8 cellular contexts compared by ENCODE assay signal in the genomic region with DNA sequence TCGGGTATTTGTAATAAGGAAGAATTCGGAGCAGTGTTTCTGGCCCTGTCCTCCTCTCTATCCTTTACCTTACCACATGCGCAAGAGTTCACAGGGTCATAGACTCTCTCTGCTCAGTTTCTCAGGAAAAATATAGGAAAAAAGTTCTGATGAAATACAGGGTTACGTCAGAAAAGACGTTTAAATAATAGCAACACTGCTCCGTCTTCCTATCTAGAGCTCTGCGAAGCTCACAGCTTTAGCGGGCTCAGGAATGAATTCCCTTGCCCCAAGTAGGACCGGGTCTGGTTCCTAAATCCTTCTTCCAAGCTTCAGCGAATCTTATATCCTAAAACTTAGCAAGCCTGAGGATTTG. TPM values are rescaled to one million over a fixed set of nuclear protein-coding genes. Genes with fewer than 3 reads are reported as not detected.
A peak's percentile ranks its signal among the peaks of the same experiment; 100 is the strongest.
DNase-seq lines count a peak whose midpoint lies in the region; ATAC-seq, FAIRE-seq and TF ChIP-seq lines count a peak whose summit lies in the region.

No MANE protein-coding gene starts in this region.

- no peak for ATAC-seq in HG03565 (IDR thresholded peaks at IDR 0.05; ENCODE audit: unreplicated experiment)
- no peak for ATAC-seq in HG03378 (IDR thresholded peaks at IDR 0.05; ENCODE audit: unreplicated experiment)
- ATAC-seq in esophagus mucosa = no peak

- H3K36me3 ChIP-seq in SJSA1 (peaks cover 42% of the 10 kb centered on the region), fibroblast of lung (ENCODE audit: control insufficient read depth, insufficient read depth, low read length) (no peaks in the 10 kb centered on the region)

- no peak for FAIRE-seq in GM12892 (lab: Jason Lieb, UNC)

- peak overlapping the region; percentile 90 for H2AFZ ChIP-seq in fibroblast of lung (ENCODE audit: low read length)

- H3K4me3 ChIP-seq in GM12875 (ENCODE audit: low read depth, low read length) (peak overlapping the region; percentile 86), SJSA1 (peak overlapping the region; percentile 70), fibroblast of lung (replicated peaks in 1 of 4; ENCODE audit: control extremely low read depth in 1 of 4, insufficient read depth in 1 of 4, low read depth in 3 of 4, low read length in 4 of 4) (peak overlapping the region; percentile 84 to 100 (median 98)), retinal pigment epithelial cell (ENCODE audit: low read length) (peak overlapping the region; percentile 97)

- no peak for TF ChIP-seq POLR2A in GM12892 (IDR thresholded peaks at IDR 0.05; ENCODE audit: low read depth, low read length)

- peak overlapping the region; percentile 87 for H3K4me2 ChIP-seq in fibroblast of lung (ENCODE audit: extremely low read depth, insufficient read depth, low read length)

- H3K79me2 ChIP-seq in fibroblast of lung (ENCODE audit: control insufficient read depth, insufficient read depth, low read length) = peaks cover 20% of the 10 kb centered on the region

- peaks cover 7% of the 10 kb centered on the region for H3K4me1 ChIP-seq in SJSA1 (replicated peaks)
- H3K4me1 ChIP-seq in fibroblast of lung (ENCODE audit: control insufficient read depth, extremely low read depth, insufficient read depth, low read length) = peaks cover 3% of the 10 kb centered on the region

- DNase-seq in SJSA1 (ENCODE audit: low read depth in 1 of 2, low spot score in 2 of 2) (no peak), fibroblast of lung (ENCODE audit: low read depth in 2 of 2) (peak in 1 of 2 donors; percentile 2), retinal pigment epithelial cell (ENCODE audit: low read depth) (no peak), GM12892 (ENCODE audit: insufficient read length) (no peak)

- H3K9ac ChIP-seq in fibroblast of lung (ENCODE audit: insufficient read depth, low read length) = peak overlapping the region; percentile 91

- no peak for TF ChIP-seq CTCF in GM12875 (IDR thresholded peaks at IDR 0.05; ENCODE audit: borderline replicate concordance, insufficient read depth, low read depth, low read length)
- no peak for TF ChIP-seq CTCF in fibroblast of lung (conservative IDR thresholded peaks at IDR 0.05 in 1 of 2, IDR thresholded peaks at IDR 0.05 in 1 of 2; ENCODE audit: low read depth in 1 of 2, low read length in 2 of 2)
- no peak for TF ChIP-seq CTCF in retinal pigment epithelial cell (conservative IDR thresholded peaks at IDR 0.05; ENCODE audit: low read depth, low read length)

- no peaks in the 10 kb centered on the region for H3K9me3 ChIP-seq in SJSA1 (replicated peaks)
- no peaks in the 10 kb centered on the region for H3K9me3 ChIP-seq in fibroblast of lung (ENCODE audit: control insufficient read depth, insufficient read depth, low read depth, low read length)

- no peaks in the 10 kb centered on the region for H4K20me1 ChIP-seq in fibroblast of lung (ENCODE audit: control insufficient read depth, extremely low read depth, insufficient read depth, low read length)

- peak overlapping the region; percentile 95 for H3K27ac ChIP-seq in SJSA1
- H3K27ac ChIP-seq in fibroblast of lung (ENCODE audit: insufficient read depth, low read length) = peak overlapping the region; percentile 98

- no peaks in the 10 kb centered on the region for H3K27me3 ChIP-seq in SJSA1 (replicated peaks)
- no peaks in the 10 kb centered on the region for H3K27me3 ChIP-seq in fibroblast of lung (ENCODE audit: control insufficient read depth, insufficient read depth, low read length)

RNA-seq across cellular contexts. Expression of a gene that starts 0.4 kb away (rescaled TPM):
- total RNA-seq in SJSA1 (2014; rRNA removed; shearing (Covaris generic)) = 88.3 and 109 TPM in 2 replicates
- total RNA-seq in fibroblast of lung (57.8 and 70.4 TPM in 2 replicates), esophagus mucosa (27.1 TPM)
- polyA plus RNA-seq in fibroblast of lung = 46.9 and 50.9 TPM in 2 replicates
- 31.3 and 42.7 TPM in 2 replicates for polyA plus RNA-seq in fibroblast of lung (2012)
- 0.98 and 1.2 TPM in 2 replicates for polyA minus RNA-seq in fibroblast of lung (ENCODE audit: low replicate concordance)
- polyA plus RNA-seq in GM12892 (2012; ENCODE audit: missing spikeins) = 71.8 TPM

RNA-seq across cellular contexts. Expression of a gene that starts 0.5 kb away (rescaled TPM):
- total RNA-seq in SJSA1 (2014; rRNA removed; shearing (Covaris generic)) = 7.2 and 15.0 TPM in 2 replicates
- total RNA-seq in fibroblast of lung (6.9 and 9.5 TPM in 2 replicates), esophagus mucosa (7.3 TPM)
- polyA plus RNA-seq in fibroblast of lung = 3.2 and 4.2 TPM in 2 replicates
- 2.9 and 4.2 TPM in 2 replicates for polyA plus RNA-seq in fibroblast of lung (2012)
- 2.7 TPM in 1 of 2 replicates, not detected in the other for polyA minus RNA-seq in fibroblast of lung (ENCODE audit: low replicate concordance)
- polyA plus RNA-seq in GM12892 (2012; ENCODE audit: missing spikeins) = 4.5 TPM
